1 cellular context compared by ENCODE assay signal in the genomic region with DNA sequence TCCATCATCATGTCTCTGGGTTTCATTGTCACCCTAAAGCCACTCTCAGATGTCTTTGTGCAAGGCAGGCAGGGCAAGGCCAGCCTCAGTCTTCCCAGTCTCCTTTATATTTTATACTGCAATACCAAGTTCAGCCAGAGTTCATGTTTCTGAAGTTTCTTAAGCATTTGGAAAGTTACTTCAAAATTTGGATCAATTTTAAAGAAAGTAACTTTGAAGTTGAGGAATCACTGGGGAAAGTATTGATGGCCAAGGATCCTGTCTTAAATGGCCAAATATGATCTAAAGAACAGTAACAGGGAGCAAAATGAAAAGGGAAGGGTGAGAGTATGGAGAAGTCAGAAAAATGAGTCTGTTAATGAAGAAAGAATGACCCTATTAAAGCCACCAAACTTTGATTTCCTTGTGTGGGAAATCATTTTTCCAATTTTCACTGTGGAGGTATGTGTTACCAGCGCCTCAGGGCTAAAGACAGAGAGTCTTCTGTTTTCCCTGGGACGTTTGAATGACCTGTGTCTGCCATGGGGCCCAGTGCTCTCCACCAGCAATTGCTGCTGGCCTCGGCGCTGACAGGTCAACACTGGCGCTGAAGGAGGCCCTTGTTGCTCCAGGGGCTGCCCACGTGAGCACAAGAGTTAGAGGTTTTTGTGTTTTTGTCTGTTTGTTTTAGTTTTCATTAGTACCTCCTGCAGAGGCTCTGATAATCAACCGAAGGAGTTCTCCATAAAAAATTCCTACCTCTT.
A peak's percentile ranks its signal among the peaks of the same experiment; 100 is the strongest.
TF ChIP-seq lines count a peak whose summit lies in the region.

No MANE protein-coding gene starts in this region.

TF ChIP-seq in HepG2, 621 proteins besides CTCF, POLR2A, EP300 and RAD21 (continued from another document):
- TF ChIP-seq, protein P1, sequence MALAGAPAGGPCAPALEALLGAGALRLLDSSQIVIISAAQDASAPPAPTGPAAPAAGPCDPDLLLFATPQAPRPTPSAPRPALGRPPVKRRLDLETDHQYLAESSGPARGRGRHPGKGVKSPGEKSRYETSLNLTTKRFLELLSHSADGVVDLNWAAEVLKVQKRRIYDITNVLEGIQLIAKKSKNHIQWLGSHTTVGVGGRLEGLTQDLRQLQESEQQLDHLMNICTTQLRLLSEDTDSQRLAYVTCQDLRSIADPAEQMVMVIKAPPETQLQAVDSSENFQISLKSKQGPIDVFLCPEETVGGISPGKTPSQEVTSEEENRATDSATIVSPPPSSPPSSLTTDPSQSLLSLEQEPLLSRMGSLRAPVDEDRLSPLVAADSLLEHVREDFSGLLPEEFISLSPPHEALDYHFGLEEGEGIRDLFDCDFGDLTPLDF (CRISPR knock-in tag; IDR thresholded peaks at IDR 0.05): no peak
- peak; percentile 50 for TF ChIP-seq XRCC5 (optimal IDR thresholded peaks at IDR 0.05; ENCODE audit: low read length)
